ENCODE assay signal across 15 cellular contexts in genomic region chr4:53886090-53886489, GRCh38.
DNase-seq lines count a peak whose midpoint lies in the region; FAIRE-seq and TF ChIP-seq lines count a peak whose summit lies in the region.
"Had no signal": no experiment of that assay in that cellular context is flagged by ENCODE, and none has a peak within 500 bp of the region (broad histone marks: within the 10 kb centered on the region; RNA-seq: fewer than 3 reads in every experiment).

No MANE protein-coding gene starts in this region.

- H3K4me1 ChIP-seq in mammary epithelial cell (ENCODE audit: insufficient read depth, low read length) (no peaks in the 10 kb centered on the region), small intestine (ENCODE audit: control insufficient read depth in 2 of 2, insufficient read depth in 1 of 2, low read depth in 1 of 2, low read length in 1 of 2) (no peaks in the 10 kb centered on the region), Karpas-422 (ENCODE audit: low read length) (no peaks in the 10 kb centered on the region)

- H3K36me3 ChIP-seq in mammary epithelial cell (ENCODE audit: insufficient read depth, low read length) = no peaks in the 10 kb centered on the region
- no peaks in the 10 kb centered on the region for H3K36me3 ChIP-seq in small intestine (ENCODE audit: control insufficient read depth in 2 of 2, insufficient read depth in 2 of 2, low read length in 2 of 2)
- H3K36me3 ChIP-seq in Karpas-422 (ENCODE audit: insufficient read depth, low read length) = no peaks in the 10 kb centered on the region
- H3K36me3 ChIP-seq: BE2C had no signal

- BruUV-seq in mammary epithelial cell (replicated peaks; lab: Mats Ljungman, UMichigan) = no TSS peak

- H3K27me3 ChIP-seq in mammary epithelial cell (ENCODE audit: insufficient read depth, low read length) (no peaks in the 10 kb centered on the region), small intestine (ENCODE audit: control insufficient read depth in 2 of 2, insufficient read depth in 2 of 2, low read length in 2 of 2) (no peaks in the 10 kb centered on the region), Karpas-422 (ENCODE audit: low read length) (no peaks in the 10 kb centered on the region)
- H3K27me3 ChIP-seq: BE2C had no signal

- dilution Hi-C loops in mammary epithelial cell (cut with HindIII; ENCODE audit: low sequenced_read_pairs) = loop anchor here (5.0 kb wide), 1 partner anchor 769 kb away; no protein-coding TSS in a partner anchor

- no peak for TF ChIP-seq CTCF in mammary epithelial cell (conservative IDR thresholded peaks at IDR 0.05 in 1 of 2, IDR thresholded peaks at IDR 0.05 in 1 of 2; ENCODE audit: extremely low read depth in 1 of 2, insufficient read depth in 1 of 2, low read depth in 1 of 2, low read length in 2 of 2)
- TF ChIP-seq CTCF in retinal pigment epithelial cell (conservative IDR thresholded peaks at IDR 0.05; ENCODE audit: low read depth, low read length) = no peak

- CTCF ChIA-PET in mammary epithelial cell (lab: Charles Lee; ENCODE audit: low non-redundant PET) = no interaction called here

- intact Hi-C loops in mammary epithelial cell (cut with micrococcal nuclease) = no loop called here

- H3K9me3 ChIP-seq in mammary epithelial cell (replicated peaks; ENCODE audit: insufficient read depth, low read length) (no peaks in the 10 kb centered on the region), small intestine (ENCODE audit: control insufficient read depth, low read depth) (no peaks in the 10 kb centered on the region), Karpas-422 (ENCODE audit: low read length) (no peaks in the 10 kb centered on the region)
- H3K9me3 ChIP-seq: BE2C, SK-N-SH had no signal

- no peaks in the 10 kb centered on the region for H3K79me2 ChIP-seq in mammary epithelial cell (ENCODE audit: insufficient read depth, low read length)
- no peaks in the 10 kb centered on the region for H3K79me2 ChIP-seq in Karpas-422 (ENCODE audit: low read length)

- DNase-seq in HT1080 (ENCODE audit: low read depth) (peak; percentile 32), NCI-H146 (lab: John Stamatoyannopoulos, UW) (peak; percentile 65), mammary epithelial cell (peak; percentile 67), retinal pigment epithelial cell (ENCODE audit: low read depth) (peak; percentile 39), DMS79 treated with DMSO at 0.1 percent for 48 hours (lab: John Stamatoyannopoulos, UW) (no peak), small intestine (no peak), Karpas-422 (no peak)
- DNase-seq: BE2C; CD4-positive, alpha-beta memory T cell; EL; HFFc6; Kasumi-1; NCI-H2029; NCI-H524; SK-N-SH had no signal

- no peak overlapping the region for H3K4me2 ChIP-seq in mammary epithelial cell (ENCODE audit: insufficient read depth, low read depth, low read length)
- H3K4me2 ChIP-seq in Karpas-422 (ENCODE audit: low read depth, low read length, poor library complexity, severe bottlenecking) = no peak overlapping the region
- H3K4me2 ChIP-seq: SK-N-SH had no signal

- 7% methylated on average over 2 of the region's 2 CpGs for WGBS in mammary epithelial cell (ENCODE audit: low coverage, missing lambda C conversion rate)
- WGBS in small intestine, 3 donors = 4 to 38% (median 33%) methylated on average over 2 of the region's 2 CpGs

- H2AFZ ChIP-seq in mammary epithelial cell (ENCODE audit: low read depth, low read length) (no peak overlapping the region), Karpas-422 (ENCODE audit: low read length) (no peak overlapping the region)

- in situ Hi-C loops in mammary epithelial cell (cut with MboI; ENCODE audit: low sequenced_read_pairs in 2 of 2) = no loop called here

- no peak overlapping the region for H3K4me3 ChIP-seq in mammary epithelial cell (replicated peaks in 1 of 3; ENCODE audit: insufficient read depth in 1 of 3, low read depth in 2 of 3, low read length in 3 of 3)
- H3K4me3 ChIP-seq in retinal pigment epithelial cell (ENCODE audit: low read length) = no peak overlapping the region
- H3K4me3 ChIP-seq in small intestine (ENCODE audit: low read depth in 1 of 2, low read length in 2 of 2) = no peak overlapping the region
- no peak overlapping the region for H3K4me3 ChIP-seq in Karpas-422 (ENCODE audit: low read length)

- FAIRE-seq in small intestine (lab: Jason Lieb, UNC) = no peak

- H3K9ac ChIP-seq in mammary epithelial cell (ENCODE audit: insufficient read depth, low read length) (no peak overlapping the region), Karpas-422 (ENCODE audit: low read length) (no peak overlapping the region)
- H3K9ac ChIP-seq: SK-N-SH had no signal

- H3K27ac ChIP-seq in mammary epithelial cell (ENCODE audit: insufficient read depth, low read depth, low read length) = no peak overlapping the region
- no peak overlapping the region for H3K27ac ChIP-seq in small intestine (ENCODE audit: low read depth in 1 of 2, low read length in 1 of 2)
- no peak overlapping the region for H3K27ac ChIP-seq in Karpas-422 (ENCODE audit: low read length)

- no peaks in the 10 kb centered on the region for H3K9me2 ChIP-seq in Karpas-422 (replicated peaks; ENCODE audit: insufficient read depth, low read length)
- H3K9me2 ChIP-seq: SK-N-SH had no signal

- H4K20me1 ChIP-seq in mammary epithelial cell (ENCODE audit: insufficient read depth, low read length) = no peaks in the 10 kb centered on the region
- no peaks in the 10 kb centered on the region for H4K20me1 ChIP-seq in Karpas-422 (ENCODE audit: insufficient read depth, low read depth, low read length)

Comparison
In these comparisons a context has a peak if more than half of its experiments do, and no peak if none do; other contexts are left out.
1. DNase-seq: peak in HT1080 (single experiment), NCI-H146 (single experiment), mammary epithelial cell (single experiment) and retinal pigment epithelial cell (single experiment); none in DMS79 treated with DMSO at 0.1 percent for 48 hours (single experiment), small intestine (single experiment) and Karpas-422 (single experiment).